Comparison of ENCODE assay signal across 33 cellular contexts in genomic region chr14:38521591-38521990, GRCh38.
"Had no signal": no experiment of that assay in that cellular context is flagged by ENCODE, and none has a peak within 500 bp of the region (broad histone marks: within the 10 kb centered on the region; RNA-seq: fewer than 3 reads in every experiment).

No MANE protein-coding gene starts in this region.

- ATAC-seq: activated naive CD4-positive, alpha-beta T cell treated with anti-CD3 and anti-CD28 coated beads, Interleukin-2, amount 50 U/mL, for 72 hours; activated naive CD8-positive, alpha-beta T cell treated with anti-CD3 and anti-CD28 coated beads, Interleukin-2, amount 50 U/mL, for 24 hours; activated T-cell treated with anti-CD3 and anti-CD28 coated beads, Interleukin-2, amount 50 U/mL, for 4 hours; activated T-cell treated with anti-CD3 and anti-CD28 coated beads, Interleukin-2, amount 50 U/mL, for 72 hours; activated T-helper 17 cell treated with anti-CD3 and anti-CD28 coated beads, Interleukin-2, amount 50 U/mL, for 72 hours; body of pancreas had no signal

- DNase-seq: activated effector memory CD4-positive, alpha-beta T cell treated with anti-CD3 and anti-CD28 coated beads, Interleukin-2, amount 50 U/mL, for 16 hours; activated effector memory CD4-positive, alpha-beta T cell treated with Interleukin-2 at 50 U/mL for 16 hours; activated gamma-delta T cell; activated gamma-delta T cell treated with Interleukin-2 at 50 U/mL for 16 hours; activated naive CD4-positive, alpha-beta T cell; activated naive CD4-positive, alpha-beta T cell treated with anti-CD3 and anti-CD28 coated beads for 36 hours; activated naive CD4-positive, alpha-beta T cell treated with anti-CD3 and anti-CD28 coated beads, Interleukin-2, amount 10 ng/mL, durations not matched to agents 7 days and 5 days; activated naive CD4-positive, alpha-beta T cell treated with anti-CD3 and anti-CD28 coated beads, Interleukin-2, amount 50 U/mL, for 16 hours; activated naive CD4-positive, alpha-beta T cell treated with Interleukin-2 at 50 U/mL for 16 hours; activated naive CD8-positive, alpha-beta T cell treated with anti-CD3 and anti-CD28 coated beads for 36 hours; activated naive CD8-positive, alpha-beta T cell treated with anti-CD3 and anti-CD28 coated beads, Interleukin-2, amount 10 ng/mL, durations not matched to agents 7 days and 5 days; activated naive CD8-positive, alpha-beta T cell treated with anti-CD3 and anti-CD28 coated beads, Interleukin-2, amount 50 U/mL, for 24 hours; activated T-cell treated with anti-CD3 and anti-CD28 coated beads, Interleukin-2, amount 50 U/mL, for 1 hour; activated T-cell treated with anti-CD3 and anti-CD28 coated beads, Interleukin-2, amount 50 U/mL, for 24 hours; activated T-cell treated with anti-CD3 and anti-CD28 coated beads, Interleukin-2, amount 50 U/mL, for 4 hours; activated T-cell treated with anti-CD3 and anti-CD28 coated beads, Interleukin-2, amount 50 U/mL, for 48 hours; activated T-cell treated with anti-CD3 and anti-CD28 coated beads, Interleukin-2, amount 50 U/mL, for 72 hours; adrenal gland; amniotic stem cell; anterior cingulate cortex; aorta; body of pancreas; brain microvascular endothelial cell; caudate nucleus; central memory CD4-positive, alpha-beta T cell; cerebellar nuclear complex had no signal

- H3K4me3 ChIP-seq: adrenal gland, ascending aorta, body of pancreas, breast epithelium, cardiac muscle cell had no signal

- H3K9me3 ChIP-seq: adrenal gland, ascending aorta, body of pancreas, breast epithelium had no signal

- H3K27ac ChIP-seq: adrenal gland, ascending aorta, body of pancreas, brain microvascular endothelial cell, breast epithelium, cardiac muscle cell had no signal

- H3K4me1 ChIP-seq: adrenal gland, ascending aorta, body of pancreas, breast epithelium had no signal

- H3K36me3 ChIP-seq: adrenal gland, ascending aorta, brain microvascular endothelial cell, breast epithelium, cardiac muscle cell had no signal

- FAIRE-seq: astrocyte, bronchial epithelial cell had no signal

- H3K27me3 ChIP-seq: adrenal gland, ascending aorta, body of pancreas, brain microvascular endothelial cell, breast epithelium, cardiac muscle cell had no signal
